ENCODE assay signal across 1 cellular context in the genomic region with DNA sequence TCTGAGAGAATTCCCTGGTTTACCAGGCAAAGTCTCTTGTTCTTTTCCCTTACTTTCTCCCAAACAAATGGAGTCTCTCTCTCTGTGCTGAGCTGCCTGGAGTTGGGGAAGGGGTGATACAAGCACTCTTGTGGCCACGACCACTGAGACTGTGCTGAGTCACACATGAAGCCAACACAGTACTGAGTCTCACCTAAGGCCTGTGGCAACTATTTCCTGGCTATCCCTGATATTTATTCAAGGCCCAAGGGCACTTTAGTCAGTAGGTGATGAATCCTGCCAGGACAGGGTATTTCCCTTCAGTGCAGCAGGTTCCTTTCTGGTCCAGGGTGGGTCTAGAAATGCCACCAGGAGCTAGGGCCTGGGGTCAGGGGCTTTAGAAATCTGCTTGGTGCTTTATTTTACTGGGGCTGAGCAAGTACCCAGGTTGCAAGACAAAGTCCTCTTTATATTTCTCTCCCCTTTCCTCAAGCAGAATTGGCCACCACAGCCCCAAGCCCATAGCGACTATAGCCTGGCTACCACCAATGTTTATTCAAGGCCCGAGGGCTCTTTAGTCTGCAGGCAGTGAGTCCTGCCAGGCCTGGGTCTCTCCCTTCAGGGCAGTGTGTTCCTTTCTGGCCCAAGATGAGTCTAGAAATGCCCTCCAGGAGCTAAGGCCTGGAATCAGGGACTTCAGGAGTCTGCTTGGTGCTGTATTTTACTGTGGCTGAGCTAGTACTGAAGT.
A peak's percentile ranks its signal among the peaks of the same experiment; 100 is the strongest.
TF ChIP-seq lines count a peak whose summit lies in the region.

No MANE protein-coding gene starts in this region.

TF ChIP-seq in HepG2, 621 proteins besides CTCF, POLR2A, EP300 and RAD21:
- TF ChIP-seq NFE2 (CRISPR knock-in tag; IDR thresholded peaks at IDR 0.05) (peak; percentile 29; the same call in 1 of the 2 replicates), ZNF17 (CRISPR knock-in tag; IDR thresholded peaks at IDR 0.05) (no peak)
